Comparison of ENCODE assay signal across 1 cellular context in the genomic region with DNA sequence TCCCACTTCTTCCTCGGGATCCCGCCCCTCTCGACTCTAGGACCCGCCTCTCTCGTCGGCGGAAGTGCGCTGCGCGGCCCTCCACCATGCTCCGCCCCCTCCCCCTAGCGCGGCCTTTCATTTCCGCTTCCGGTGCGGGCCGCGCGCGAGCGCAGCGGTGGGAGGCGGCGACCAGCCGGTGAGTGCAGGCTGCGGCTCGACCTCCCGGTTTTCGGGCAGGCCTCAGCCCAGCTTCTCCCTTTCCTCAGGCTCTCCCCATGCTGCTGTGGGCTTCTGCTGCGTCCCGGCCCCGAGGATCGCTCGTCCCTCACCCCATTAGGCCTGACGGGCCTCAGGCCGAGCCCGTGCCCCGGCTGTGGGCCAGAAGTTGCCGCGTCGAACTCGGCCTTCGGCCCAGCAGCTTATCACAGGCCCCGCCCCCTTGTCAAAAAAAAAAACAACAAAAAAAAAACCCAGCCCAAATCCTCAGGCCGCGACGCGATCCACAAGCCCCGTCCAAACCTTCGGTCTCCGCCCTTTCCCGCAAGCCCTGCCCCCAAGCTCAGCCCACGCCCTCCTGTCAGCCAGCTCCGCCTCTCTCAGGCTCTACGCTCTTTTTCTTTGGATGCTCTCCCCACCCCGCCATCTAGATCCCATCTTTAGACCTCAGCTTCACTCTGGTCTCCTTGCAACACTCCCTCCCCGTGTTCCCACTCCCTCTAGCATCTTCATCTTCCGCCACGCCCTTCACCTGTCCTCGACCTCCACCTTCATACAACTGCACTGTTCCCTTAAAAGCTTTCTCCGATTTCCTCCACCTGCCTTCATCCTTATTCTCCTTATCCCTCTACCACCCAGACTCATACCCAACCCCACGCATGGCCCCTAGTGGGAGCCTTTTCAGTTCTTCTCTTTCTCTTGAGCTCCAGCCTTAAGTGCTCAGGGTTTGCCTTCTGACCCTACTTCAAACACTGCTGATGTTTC.
TF ChIP-seq lines count a peak whose summit lies in the region.

A gene with protein sequence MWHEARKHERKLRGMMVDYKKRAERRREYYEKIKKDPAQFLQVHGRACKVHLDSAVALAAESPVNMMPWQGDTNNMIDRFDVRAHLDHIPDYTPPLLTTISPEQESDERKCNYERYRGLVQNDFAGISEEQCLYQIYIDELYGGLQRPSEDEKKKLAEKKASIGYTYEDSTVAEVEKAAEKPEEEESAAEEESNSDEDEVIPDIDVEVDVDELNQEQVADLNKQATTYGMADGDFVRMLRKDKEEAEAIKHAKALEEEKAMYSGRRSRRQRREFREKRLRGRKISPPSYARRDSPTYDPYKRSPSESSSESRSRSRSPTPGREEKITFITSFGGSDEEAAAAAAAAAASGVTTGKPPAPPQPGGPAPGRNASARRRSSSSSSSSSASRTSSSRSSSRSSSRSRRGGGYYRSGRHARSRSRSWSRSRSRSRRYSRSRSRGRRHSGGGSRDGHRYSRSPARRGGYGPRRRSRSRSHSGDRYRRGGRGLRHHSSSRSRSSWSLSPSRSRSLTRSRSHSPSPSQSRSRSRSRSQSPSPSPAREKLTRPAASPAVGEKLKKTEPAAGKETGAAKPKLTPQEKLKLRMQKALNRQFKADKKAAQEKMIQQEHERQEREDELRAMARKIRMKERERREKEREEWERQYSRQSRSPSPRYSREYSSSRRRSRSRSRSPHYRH (plus strand): TSS at position 115 of the 963 bp plus-strand sequence. CDS start 1,168 bp downstream, outside the sequence.

TF ChIP-seq in HepG2, 621 proteins besides CTCF, POLR2A, EP300 and RAD21 (continued from another document and continues in another):
- TF ChIP-seq, protein P1, sequence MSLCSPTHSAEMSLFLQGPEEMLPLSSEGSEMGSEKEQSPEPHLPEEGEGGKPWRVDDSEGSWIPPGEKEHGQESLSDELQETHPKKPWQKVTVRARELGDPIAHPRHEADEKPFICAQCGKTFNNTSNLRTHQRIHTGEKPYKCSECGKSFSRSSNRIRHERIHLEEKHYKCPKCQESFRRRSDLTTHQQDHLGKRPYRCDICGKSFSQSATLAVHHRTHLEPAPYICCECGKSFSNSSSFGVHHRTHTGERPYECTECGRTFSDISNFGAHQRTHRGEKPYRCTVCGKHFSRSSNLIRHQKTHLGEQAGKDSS (CRISPR knock-in tag; IDR thresholded peaks at IDR 0.05; ENCODE audit: borderline replicate concordance, low read depth): no peak
- TF ChIP-seq SATB2 (CRISPR knock-in tag; IDR thresholded peaks at IDR 0.05): no peak
- TF ChIP-seq, protein P2, sequence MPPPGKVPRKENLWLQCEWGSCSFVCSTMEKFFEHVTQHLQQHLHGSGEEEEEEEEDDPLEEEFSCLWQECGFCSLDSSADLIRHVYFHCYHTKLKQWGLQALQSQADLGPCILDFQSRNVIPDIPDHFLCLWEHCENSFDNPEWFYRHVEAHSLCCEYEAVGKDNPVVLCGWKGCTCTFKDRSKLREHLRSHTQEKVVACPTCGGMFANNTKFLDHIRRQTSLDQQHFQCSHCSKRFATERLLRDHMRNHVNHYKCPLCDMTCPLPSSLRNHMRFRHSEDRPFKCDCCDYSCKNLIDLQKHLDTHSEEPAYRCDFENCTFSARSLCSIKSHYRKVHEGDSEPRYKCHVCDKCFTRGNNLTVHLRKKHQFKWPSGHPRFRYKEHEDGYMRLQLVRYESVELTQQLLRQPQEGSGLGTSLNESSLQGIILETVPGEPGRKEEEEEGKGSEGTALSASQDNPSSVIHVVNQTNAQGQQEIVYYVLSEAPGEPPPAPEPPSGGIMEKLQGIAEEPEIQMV (CRISPR knock-in tag; IDR thresholded peaks at IDR 0.05; ENCODE audit: low read depth): no peak
- peak; percentile 77 for TF ChIP-seq DMAP1 (CRISPR knock-in tag; IDR thresholded peaks at IDR 0.05)
- TF ChIP-seq, protein P3, sequence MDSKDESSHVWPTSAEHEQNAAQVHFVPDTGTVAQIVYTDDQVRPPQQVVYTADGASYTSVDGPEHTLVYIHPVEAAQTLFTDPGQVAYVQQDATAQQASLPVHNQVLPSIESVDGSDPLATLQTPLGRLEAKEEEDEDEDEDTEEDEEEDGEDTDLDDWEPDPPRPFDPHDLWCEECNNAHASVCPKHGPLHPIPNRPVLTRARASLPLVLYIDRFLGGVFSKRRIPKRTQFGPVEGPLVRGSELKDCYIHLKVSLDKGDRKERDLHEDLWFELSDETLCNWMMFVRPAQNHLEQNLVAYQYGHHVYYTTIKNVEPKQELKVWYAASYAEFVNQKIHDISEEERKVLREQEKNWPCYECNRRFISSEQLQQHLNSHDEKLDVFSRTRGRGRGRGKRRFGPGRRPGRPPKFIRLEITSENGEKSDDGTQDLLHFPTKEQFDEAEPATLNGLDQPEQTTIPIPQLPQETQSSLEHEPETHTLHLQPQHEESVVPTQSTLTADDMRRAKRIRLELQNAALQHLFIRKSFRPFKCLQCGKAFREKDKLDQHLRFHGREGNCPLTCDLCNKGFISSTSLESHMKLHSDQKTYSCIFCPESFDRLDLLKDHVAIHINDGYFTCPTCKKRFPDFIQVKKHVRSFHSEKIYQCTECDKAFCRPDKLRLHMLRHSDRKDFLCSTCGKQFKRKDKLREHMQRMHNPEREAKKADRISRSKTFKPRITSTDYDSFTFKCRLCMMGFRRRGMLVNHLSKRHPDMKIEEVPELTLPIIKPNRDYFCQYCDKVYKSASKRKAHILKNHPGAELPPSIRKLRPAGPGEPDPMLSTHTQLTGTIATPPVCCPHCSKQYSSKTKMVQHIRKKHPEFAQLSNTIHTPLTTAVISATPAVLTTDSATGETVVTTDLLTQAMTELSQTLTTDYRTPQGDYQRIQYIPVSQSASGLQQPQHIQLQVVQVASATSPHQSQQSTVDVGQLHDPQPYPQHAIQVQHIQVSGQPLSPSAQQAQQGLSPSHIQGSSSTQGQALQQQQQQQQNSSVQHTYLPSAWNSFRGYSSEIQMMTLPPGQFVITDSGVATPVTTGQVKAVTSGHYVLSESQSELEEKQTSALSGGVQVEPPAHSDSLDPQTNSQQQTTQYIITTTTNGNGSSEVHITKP (CRISPR knock-in tag; IDR thresholded peaks at IDR 0.05; ENCODE audit: low read depth): no peak
- TF ChIP-seq ZNF7 (CRISPR knock-in tag; IDR thresholded peaks at IDR 0.05): no peak
- 0 out of 2 replicates have a peak, but pooled peaks have one; percentile 53 for TF ChIP-seq DNMT1 (CRISPR knock-in tag; IDR thresholded peaks at IDR 0.05)
- peak; percentile 74; the same call in 1 of the 2 replicates for TF ChIP-seq ZNF274 (CRISPR knock-in tag; IDR thresholded peaks at IDR 0.05)
- no peak; the same call in 1 of the 2 replicates for TF ChIP-seq RNF2 (conservative IDR thresholded peaks at IDR 0.05; ENCODE audit: low read depth)
- TF ChIP-seq, protein P4, sequence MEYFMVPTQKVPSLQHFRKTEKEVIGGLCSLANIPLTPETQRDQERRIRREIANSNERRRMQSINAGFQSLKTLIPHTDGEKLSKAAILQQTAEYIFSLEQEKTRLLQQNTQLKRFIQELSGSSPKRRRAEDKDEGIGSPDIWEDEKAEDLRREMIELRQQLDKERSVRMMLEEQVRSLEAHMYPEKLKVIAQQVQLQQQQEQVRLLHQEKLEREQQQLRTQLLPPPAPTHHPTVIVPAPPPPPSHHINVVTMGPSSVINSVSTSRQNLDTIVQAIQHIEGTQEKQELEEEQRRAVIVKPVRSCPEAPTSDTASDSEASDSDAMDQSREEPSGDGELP (IDR thresholded peaks at IDR 0.05; ENCODE audit: borderline replicate concordance, low read depth): peak; percentile 17; the same call in 1 of the 2 replicates
- TF ChIP-seq BCL6 (CRISPR knock-in tag; IDR thresholded peaks at IDR 0.05): peak; percentile 22; the same call in 1 of the 2 replicates
- no peak for TF ChIP-seq SUZ12 (IDR thresholded peaks at IDR 0.05; ENCODE audit: low read depth, low read length)
- TF ChIP-seq, protein P5, sequence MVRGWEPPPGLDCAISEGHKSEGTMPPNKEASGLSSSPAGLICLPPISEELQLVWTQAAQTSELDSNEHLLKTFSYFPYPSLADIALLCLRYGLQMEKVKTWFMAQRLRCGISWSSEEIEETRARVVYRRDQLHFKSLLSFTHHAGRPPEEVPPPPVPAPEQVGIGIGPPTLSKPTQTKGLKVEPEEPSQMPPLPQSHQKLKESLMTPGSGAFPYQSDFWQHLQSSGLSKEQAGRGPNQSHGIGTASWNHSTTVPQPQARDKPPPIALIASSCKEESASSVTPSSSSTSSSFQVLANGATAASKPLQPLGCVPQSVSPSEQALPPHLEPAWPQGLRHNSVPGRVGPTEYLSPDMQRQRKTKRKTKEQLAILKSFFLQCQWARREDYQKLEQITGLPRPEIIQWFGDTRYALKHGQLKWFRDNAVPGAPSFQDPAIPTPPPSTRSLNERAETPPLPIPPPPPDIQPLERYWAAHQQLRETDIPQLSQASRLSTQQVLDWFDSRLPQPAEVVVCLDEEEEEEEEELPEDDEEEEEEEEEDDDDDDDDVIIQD (CRISPR knock-in tag; IDR thresholded peaks at IDR 0.05; ENCODE audit: low read depth): no peak
- peak; percentile 39; the same call in 1 of the 2 replicates for TF ChIP-seq HCFC1 (IDR thresholded peaks at IDR 0.05; ENCODE audit: low read depth, low read length)
- TF ChIP-seq, protein P6, sequence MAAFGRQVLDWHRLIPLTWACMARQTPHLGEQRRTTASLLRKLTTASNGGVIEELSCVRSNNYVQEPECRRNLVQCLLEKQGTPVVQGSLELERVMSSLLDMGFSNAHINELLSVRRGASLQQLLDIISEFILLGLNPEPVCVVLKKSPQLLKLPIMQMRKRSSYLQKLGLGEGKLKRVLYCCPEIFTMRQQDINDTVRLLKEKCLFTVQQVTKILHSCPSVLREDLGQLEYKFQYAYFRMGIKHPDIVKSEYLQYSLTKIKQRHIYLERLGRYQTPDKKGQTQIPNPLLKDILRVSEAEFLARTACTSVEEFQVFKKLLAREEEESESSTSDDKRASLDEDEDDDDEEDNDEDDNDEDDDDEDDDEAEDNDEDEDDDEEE (CRISPR knock-in tag; IDR thresholded peaks at IDR 0.05): no peak
- TF ChIP-seq FOXJ3 (CRISPR knock-in tag; IDR thresholded peaks at IDR 0.05; ENCODE audit: borderline replicate concordance): no peak
- peak; percentile 20; the same call in 1 of the 2 replicates for TF ChIP-seq GATA4 (IDR thresholded peaks at IDR 0.05; ENCODE audit: borderline replicate concordance, low read depth)
- no peak for TF ChIP-seq REPIN1 (CRISPR knock-in tag; IDR thresholded peaks at IDR 0.05; ENCODE audit: borderline replicate concordance, low read depth)
- TF ChIP-seq KMT2B (CRISPR knock-in tag; IDR thresholded peaks at IDR 0.05): peak; percentile 56; the same call in 1 of the 2 replicates
- peak; percentile 88 for TF ChIP-seq POLR2AphosphoS5 (IDR thresholded peaks at IDR 0.05; ENCODE audit: low read depth, low read length)
- TF ChIP-seq SOX13 (IDR thresholded peaks at IDR 0.05): no peak
- TF ChIP-seq SOX13 (CRISPR knock-in tag; conservative IDR thresholded peaks at IDR 0.05 in 1 of 2, IDR thresholded peaks at IDR 0.05 in 1 of 2): no peak
- TF ChIP-seq ZNF138 (CRISPR knock-in tag; IDR thresholded peaks at IDR 0.05; ENCODE audit: low read depth): no peak
- TF ChIP-seq, protein P7, sequence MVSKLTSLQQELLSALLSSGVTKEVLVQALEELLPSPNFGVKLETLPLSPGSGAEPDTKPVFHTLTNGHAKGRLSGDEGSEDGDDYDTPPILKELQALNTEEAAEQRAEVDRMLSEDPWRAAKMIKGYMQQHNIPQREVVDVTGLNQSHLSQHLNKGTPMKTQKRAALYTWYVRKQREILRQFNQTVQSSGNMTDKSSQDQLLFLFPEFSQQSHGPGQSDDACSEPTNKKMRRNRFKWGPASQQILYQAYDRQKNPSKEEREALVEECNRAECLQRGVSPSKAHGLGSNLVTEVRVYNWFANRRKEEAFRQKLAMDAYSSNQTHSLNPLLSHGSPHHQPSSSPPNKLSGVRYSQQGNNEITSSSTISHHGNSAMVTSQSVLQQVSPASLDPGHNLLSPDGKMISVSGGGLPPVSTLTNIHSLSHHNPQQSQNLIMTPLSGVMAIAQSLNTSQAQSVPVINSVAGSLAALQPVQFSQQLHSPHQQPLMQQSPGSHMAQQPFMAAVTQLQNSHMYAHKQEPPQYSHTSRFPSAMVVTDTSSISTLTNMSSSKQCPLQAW (CRISPR knock-in tag; IDR thresholded peaks at IDR 0.05): peak; percentile 95
- no peak for TF ChIP-seq ATF7 (IDR thresholded peaks at IDR 0.05)
- TF ChIP-seq ATF7 (CRISPR knock-in tag; IDR thresholded peaks at IDR 0.05): no peak
- TF ChIP-seq ZNF567 (CRISPR knock-in tag; IDR thresholded peaks at IDR 0.05; ENCODE audit: borderline replicate concordance): no peak
- peak; percentile 53; the same call in 1 of the 2 replicates for TF ChIP-seq ZNF263 (CRISPR knock-in tag; IDR thresholded peaks at IDR 0.05)
- no peak for TF ChIP-seq ZBTB42 (CRISPR knock-in tag; IDR thresholded peaks at IDR 0.05)
- TF ChIP-seq, protein P8, sequence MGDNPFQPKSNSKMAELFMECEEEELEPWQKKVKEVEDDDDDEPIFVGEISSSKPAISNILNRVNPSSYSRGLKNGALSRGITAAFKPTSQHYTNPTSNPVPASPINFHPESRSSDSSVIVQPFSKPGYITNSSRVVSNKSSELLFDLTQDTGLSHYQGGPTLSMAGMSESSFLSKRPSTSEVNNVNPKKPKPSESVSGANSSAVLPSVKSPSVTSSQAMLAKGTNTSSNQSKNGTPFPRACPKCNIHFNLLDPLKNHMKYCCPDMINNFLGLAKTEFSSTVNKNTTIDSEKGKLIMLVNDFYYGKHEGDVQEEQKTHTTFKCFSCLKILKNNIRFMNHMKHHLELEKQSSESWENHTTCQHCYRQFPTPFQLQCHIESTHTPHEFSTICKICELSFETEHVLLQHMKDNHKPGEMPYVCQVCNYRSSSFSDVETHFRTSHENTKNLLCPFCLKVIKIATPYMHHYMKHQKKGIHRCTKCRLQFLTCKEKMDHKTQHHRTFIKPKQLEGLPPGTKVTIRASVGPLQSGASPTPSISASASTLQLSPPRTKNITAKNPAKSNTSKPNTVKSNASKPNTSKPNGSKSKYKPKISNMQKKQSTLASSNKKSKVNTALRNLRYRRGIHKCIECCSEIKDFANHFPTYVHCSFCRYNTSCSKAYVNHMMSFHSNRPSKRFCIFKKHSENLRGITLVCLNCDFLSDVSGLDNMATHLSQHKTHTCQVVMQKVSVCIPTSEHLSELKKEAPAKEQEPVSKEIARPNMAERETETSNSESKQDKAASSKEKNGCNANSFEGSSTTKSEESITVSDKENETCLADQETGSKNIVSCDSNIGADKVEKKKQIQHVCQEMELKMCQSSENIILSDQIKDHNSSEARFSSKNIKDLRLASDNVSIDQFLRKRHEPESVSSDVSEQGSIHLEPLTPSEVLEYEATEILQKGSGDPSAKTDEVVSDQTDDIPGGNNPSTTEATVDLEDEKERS (CRISPR knock-in tag; IDR thresholded peaks at IDR 0.05): 0 out of 2 replicates have a peak, but pooled peaks have one; percentile 21
